2 cellular contexts compared by ENCODE assay signal in the genomic region with DNA sequence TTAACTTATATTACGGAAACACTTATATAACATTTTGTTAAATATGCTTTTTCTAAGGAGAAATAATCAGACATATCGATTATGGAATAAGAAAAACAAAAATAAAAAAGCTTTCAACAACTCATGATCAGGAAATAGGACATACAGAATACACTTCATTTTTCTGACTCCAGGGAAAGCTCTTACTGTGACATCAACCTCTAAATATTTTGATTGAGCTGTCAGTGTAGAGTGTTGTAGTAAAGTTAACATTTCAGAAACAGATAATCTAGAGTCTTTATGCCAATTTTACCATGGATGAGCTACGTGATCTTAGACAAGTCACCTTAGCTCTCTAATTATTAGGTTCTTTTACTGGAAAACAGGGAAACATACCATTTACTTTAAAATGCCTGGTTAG.
TF ChIP-seq lines count a peak whose summit lies in the region.

No MANE protein-coding gene starts in this region.

TF ChIP-seq in SK-N-SH treated with all-trans-retinoic acid at 6 μM for 48 hours, 23 proteins besides CTCF, POLR2A, EP300 and RAD21 (continued from another document):
- TF ChIP-seq, protein P1, sequence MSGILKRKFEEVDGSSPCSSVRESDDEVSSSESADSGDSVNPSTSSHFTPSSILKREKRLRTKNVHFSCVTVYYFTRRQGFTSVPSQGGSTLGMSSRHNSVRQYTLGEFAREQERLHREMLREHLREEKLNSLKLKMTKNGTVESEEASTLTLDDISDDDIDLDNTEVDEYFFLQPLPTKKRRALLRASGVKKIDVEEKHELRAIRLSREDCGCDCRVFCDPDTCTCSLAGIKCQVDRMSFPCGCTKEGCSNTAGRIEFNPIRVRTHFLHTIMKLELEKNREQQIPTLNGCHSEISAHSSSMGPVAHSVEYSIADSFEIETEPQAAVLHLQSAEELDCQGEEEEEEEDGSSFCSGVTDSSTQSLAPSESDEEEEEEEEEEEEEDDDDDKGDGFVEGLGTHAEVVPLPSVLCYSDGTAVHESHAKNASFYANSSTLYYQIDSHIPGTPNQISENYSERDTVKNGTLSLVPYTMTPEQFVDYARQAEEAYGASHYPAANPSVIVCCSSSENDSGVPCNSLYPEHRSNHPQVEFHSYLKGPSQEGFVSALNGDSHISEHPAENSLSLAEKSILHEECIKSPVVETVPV (CRISPR knock-in tag; IDR thresholded peaks at IDR 0.05), result no peak
TF ChIP-seq in SK-N-SH treated with all-trans-retinoic acid at 6 μM for 48 hours: peak in this region for 1.

TF ChIP-seq in SK-N-SH, 30 proteins besides CTCF, POLR2A, EP300 and RAD21 (continued from another document):
- TF ChIP-seq, protein P2, sequence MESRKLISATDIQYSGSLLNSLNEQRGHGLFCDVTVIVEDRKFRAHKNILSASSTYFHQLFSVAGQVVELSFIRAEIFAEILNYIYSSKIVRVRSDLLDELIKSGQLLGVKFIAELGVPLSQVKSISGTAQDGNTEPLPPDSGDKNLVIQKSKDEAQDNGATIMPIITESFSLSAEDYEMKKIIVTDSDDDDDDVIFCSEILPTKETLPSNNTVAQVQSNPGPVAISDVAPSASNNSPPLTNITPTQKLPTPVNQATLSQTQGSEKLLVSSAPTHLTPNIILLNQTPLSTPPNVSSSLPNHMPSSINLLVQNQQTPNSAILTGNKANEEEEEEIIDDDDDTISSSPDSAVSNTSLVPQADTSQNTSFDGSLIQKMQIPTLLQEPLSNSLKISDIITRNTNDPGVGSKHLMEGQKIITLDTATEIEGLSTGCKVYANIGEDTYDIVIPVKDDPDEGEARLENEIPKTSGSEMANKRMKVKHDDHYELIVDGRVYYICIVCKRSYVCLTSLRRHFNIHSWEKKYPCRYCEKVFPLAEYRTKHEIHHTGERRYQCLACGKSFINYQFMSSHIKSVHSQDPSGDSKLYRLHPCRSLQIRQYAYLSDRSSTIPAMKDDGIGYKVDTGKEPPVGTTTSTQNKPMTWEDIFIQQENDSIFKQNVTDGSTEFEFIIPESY (IDR thresholded peaks at IDR 0.05; ENCODE audit: borderline replicate concordance, low read depth), result no peak
- TF ChIP-seq SIN3A (IDR thresholded peaks at IDR 0.05; ENCODE audit: borderline replicate concordance, low read depth, low read length), result no peak
- TF ChIP-seq TEAD4 (IDR thresholded peaks at IDR 0.05; ENCODE audit: borderline replicate concordance, insufficient read depth), result no peak
- TF ChIP-seq REST (IDR thresholded peaks at IDR 0.05; ENCODE audit: low read depth, low read length), result no peak
- TF ChIP-seq POLR2AphosphoS5 (IDR thresholded peaks at IDR 0.05; ENCODE audit: low read depth, low read length), result no peak
- no peak for TF ChIP-seq FOXM1 (IDR thresholded peaks at IDR 0.05; ENCODE audit: low read depth)
- TF ChIP-seq MXI1 (IDR thresholded peaks at IDR 0.05; ENCODE audit: low read depth, low read length), result no peak
- TF ChIP-seq EZH2phosphoT487 (IDR thresholded peaks at IDR 0.05; ENCODE audit: borderline replicate concordance, low read depth), result no peak
- no peak for TF ChIP-seq USF1 (IDR thresholded peaks at IDR 0.05; ENCODE audit: borderline replicate concordance, low read depth)
- TF ChIP-seq JUND (IDR thresholded peaks at IDR 0.05), result no peak
- no peak for TF ChIP-seq GABPA (IDR thresholded peaks at IDR 0.05; ENCODE audit: low read depth)
